In genomic region chr10:124114696-124115095, GRCh38 we compare ENCODE assay signal across 23 cellular contexts.
"Had no signal": no experiment of that assay in that cellular context is flagged by ENCODE, and none has a peak within 500 bp of the region (broad histone marks: within the 10 kb centered on the region; RNA-seq: fewer than 3 reads in every experiment).

No MANE protein-coding gene starts in this region.

- H3K4me3 ChIP-seq: colonic mucosa, dorsolateral prefrontal cortex, esophagus muscularis mucosa, gastroesophageal sphincter, heart left ventricle, hepatocyte, left lung, lower lobe of right lung, mucosa of descending colon had no signal

- FAIRE-seq: endothelial cell of umbilical vein, frontal cortex had no signal

- H3K4me1 ChIP-seq: colonic mucosa, foreskin keratinocyte had no signal

- H3K27me3 ChIP-seq: colonic mucosa, esophagus muscularis mucosa, gastroesophageal sphincter, heart left ventricle, hepatocyte had no signal

- H3K27ac ChIP-seq: colonic mucosa, dorsolateral prefrontal cortex, esophagus muscularis mucosa, foreskin keratinocyte, gastroesophageal sphincter, heart left ventricle, hepatocyte, left lung, lower lobe of right lung had no signal

- H3K36me3 ChIP-seq: colonic mucosa, esophagus muscularis mucosa, gastroesophageal sphincter, heart left ventricle, left lung, lower lobe of right lung had no signal

- DNase-seq: colonic mucosa; cortex of kidney; dermis blood vessel endothelial cell; dorsolateral prefrontal cortex; effector CD4-positive, alpha-beta T cell; effector memory CD4-positive, alpha-beta T cell; foreskin keratinocyte; heart left ventricle; hypothalamus; immature natural killer cell; islet precursor cell; left cardiac atrium; left lung; left ventricle myocardium superior; lower lobe of right lung; mesenchymal stem cell; mucosa of descending colon; naive B cell had no signal

- H3K9me3 ChIP-seq: colonic mucosa, esophagus muscularis mucosa, gastroesophageal sphincter, heart left ventricle, left lung, lower lobe of right lung, mucosa of descending colon had no signal

- H3K4me2 ChIP-seq: hepatocyte had no signal

- ATAC-seq: foreskin keratinocyte, gastroesophageal sphincter, heart left ventricle, left cardiac atrium, left lung, left ventricle myocardium superior, lower lobe of right lung, mucosa of descending colon had no signal
